In the genomic region with DNA sequence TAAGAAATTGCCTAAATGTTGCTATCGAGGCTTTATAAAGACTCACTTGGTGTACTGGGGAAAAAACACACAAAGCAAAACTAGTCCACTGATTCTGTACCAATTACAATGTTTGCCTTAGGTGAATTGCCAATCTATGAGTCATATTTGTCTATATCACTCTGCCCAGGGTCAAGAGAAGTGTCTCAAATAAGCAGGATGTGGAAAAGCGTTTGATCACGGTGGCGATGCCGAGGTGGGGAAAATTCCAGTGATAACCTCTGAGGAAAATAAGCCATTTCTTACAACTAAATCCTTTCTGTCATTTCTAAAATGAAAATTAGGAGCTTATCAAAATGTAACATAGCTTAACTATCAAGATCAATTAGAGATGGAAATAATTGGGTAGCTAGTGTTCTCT, we compare ENCODE assay signal across 17 cellular contexts.
DNase-seq lines count a peak whose midpoint lies in the region; ATAC-seq and TF ChIP-seq lines count a peak whose summit lies in the region.
"Had no signal": no experiment of that assay in that cellular context is flagged by ENCODE, and none has a peak within 500 bp of the region (broad histone marks: within the 10 kb centered on the region; RNA-seq: fewer than 3 reads in every experiment).

No MANE protein-coding gene starts in this region.

- no peak overlapping the region for H3K9ac ChIP-seq in mammary epithelial cell (ENCODE audit: insufficient read depth, low read length)
- H3K9ac ChIP-seq in PC-3 (ENCODE audit: low read length): no peak overlapping the region
- H3K9ac ChIP-seq: SK-N-SH had no signal

- H3K4me2 ChIP-seq in mammary epithelial cell (ENCODE audit: insufficient read depth, low read depth, low read length): no peak overlapping the region
- H3K4me2 ChIP-seq in PC-3 (ENCODE audit: low read length): peak overlapping the region; percentile 59
- no peak overlapping the region for H3K4me2 ChIP-seq in hepatocyte
- H3K4me2 ChIP-seq: SK-N-SH had no signal

- intact Hi-C loops in MCF 10A (cut with micrococcal nuclease) (no loop called here), mammary epithelial cell (cut with micrococcal nuclease) (no loop called here), PC-3 (cut with micrococcal nuclease) (no loop called here), prostate gland (cut with DNase I) (no loop called here)

- H3K27ac Mint-ChIP-seq in MCF 10A (ENCODE audit: low read depth, unreplicated experiment): no peak overlapping the region

- H3K9me2 ChIP-seq in PC-3 (replicated peaks; ENCODE audit: low read length) (0 out of 2 replicates have a peak, but pooled peaks cover 3% of the 10 kb centered on the region), hepatocyte (replicated peaks; ENCODE audit: insufficient read depth) (no peaks in the 10 kb centered on the region)
- H3K9me2 ChIP-seq: SK-N-SH had no signal

- H4K20me1 ChIP-seq in mammary epithelial cell (ENCODE audit: insufficient read depth, low read length): no peaks in the 10 kb centered on the region
- no peaks in the 10 kb centered on the region for H4K20me1 ChIP-seq in PC-3 (ENCODE audit: low read length)
- no peaks in the 10 kb centered on the region for H4K20me1 ChIP-seq in hepatocyte (ENCODE audit: insufficient read depth, poor library complexity, severe bottlenecking)

- H3K4me3 Mint-ChIP-seq in MCF 10A (ENCODE audit: unreplicated experiment): no peak overlapping the region

- ATAC-seq in PC-3: peak; percentile 84
- no peak for ATAC-seq in GM21619 (IDR thresholded peaks at IDR 0.05; ENCODE audit: unreplicated experiment)

- BruUV-seq in MCF 10A (replicated peaks; lab: Mats Ljungman, UMichigan): no TSS peak
- BruUV-seq in mammary epithelial cell (replicated peaks; lab: Mats Ljungman, UMichigan): no TSS peak
- BruUV-seq in PC-3 (replicated peaks; lab: Mats Ljungman, UMichigan): no TSS peak

- peaks cover 6% of the 10 kb centered on the region for H3K4me1 Mint-ChIP-seq in MCF 10A (ENCODE audit: insufficient read depth, unreplicated experiment)

- H3K79me2 ChIP-seq in mammary epithelial cell (ENCODE audit: insufficient read depth, low read length) (no peaks in the 10 kb centered on the region), PC-3 (ENCODE audit: low read length) (no peaks in the 10 kb centered on the region), hepatocyte (no peaks in the 10 kb centered on the region)

- peak; percentile 33 for DNase-seq in MCF 10A (ENCODE audit: unreplicated experiment)
- no peak for DNase-seq in mammary epithelial cell
- DNase-seq in PC-3: peak; percentile 87
- DNase-seq in hepatocyte (ENCODE audit: low spot score): peak; percentile 37
- no peak for DNase-seq in prostate gland (ENCODE audit: low spot score)
- DNase-seq in HEK293T (ENCODE audit: extremely low spot score): no peak
- no peak for DNase-seq in GF-D8 (lab: John Stamatoyannopoulos, UW)
- DNase-seq: AML-193, GDM1, MV-4-11, NCI-H1436 treated with DMSO at 0.1 percent for 48 hours, NCI-H2081, NCI-H524 treated with DMSO at 0.1 percent for 48 hours, Right ventricle myocardium superior, SK-N-SH had no signal

- H3K4me3 ChIP-seq in mammary epithelial cell (replicated peaks in 1 of 3; ENCODE audit: insufficient read depth in 1 of 3, low read depth in 2 of 3, low read length in 3 of 3) (no peak overlapping the region), PC-3 (ENCODE audit: low read length) (no peak overlapping the region), hepatocyte (no peak overlapping the region), prostate gland (no peak overlapping the region)

- no peaks in the 10 kb centered on the region for H3K9me3 Mint-ChIP-seq in MCF 10A (ENCODE audit: unreplicated experiment)

- H2AFZ ChIP-seq in mammary epithelial cell (ENCODE audit: low read depth, low read length) (no peak overlapping the region), PC-3 (ENCODE audit: low read length) (no peak overlapping the region), hepatocyte (no peak overlapping the region)

- H3F3A ChIP-seq in PC-3 (ENCODE audit: low read length, unreplicated experiment): no peaks in the 10 kb centered on the region

- H3K36me3 ChIP-seq in mammary epithelial cell (ENCODE audit: insufficient read depth, low read length) (no peaks in the 10 kb centered on the region), PC-3 (ENCODE audit: low read depth, low read length) (no peaks in the 10 kb centered on the region), hepatocyte (replicated peaks; ENCODE audit: insufficient read depth, low read depth) (no peaks in the 10 kb centered on the region), prostate gland (no peaks in the 10 kb centered on the region)

- no peak for TF ChIP-seq POLR2A in prostate gland (IDR thresholded peaks at IDR 0.05)

- CTCF ChIA-PET in MCF 10A (lab: Yijun Ruan, JAX) (no interaction called here), mammary epithelial cell (lab: Charles Lee; ENCODE audit: low non-redundant PET) (no interaction called here), PC-3 (lab: Charles Lee) (no interaction called here), HEK293T (lab: Yijun Ruan, JAX) (no interaction called here)

- no peak overlapping the region for H3K27ac ChIP-seq in mammary epithelial cell (ENCODE audit: insufficient read depth, low read depth, low read length)
- 0 out of 2 replicates have a peak overlapping the region, but pooled peaks have one; percentile 4 for H3K27ac ChIP-seq in PC-3 (ENCODE audit: low read length)
- H3K27ac ChIP-seq in hepatocyte: peak overlapping the region; percentile 66
- H3K27ac ChIP-seq in prostate gland: no peak overlapping the region
- H3K27ac ChIP-seq: HL-60 had no signal

- H3K36me3 Mint-ChIP-seq in MCF 10A (ENCODE audit: insufficient read depth, unreplicated experiment): no peaks in the 10 kb centered on the region

- H3K4me1 ChIP-seq in mammary epithelial cell (ENCODE audit: insufficient read depth, low read length) (no peaks in the 10 kb centered on the region), PC-3 (ENCODE audit: insufficient read depth, low read length) (peaks cover 36% of the 10 kb centered on the region), hepatocyte (ENCODE audit: insufficient read depth) (peaks cover 26% of the 10 kb centered on the region), prostate gland (replicated peaks) (no peaks in the 10 kb centered on the region)

- peaks cover 6% of the 10 kb centered on the region for H3K9me3 ChIP-seq in mammary epithelial cell (replicated peaks; ENCODE audit: insufficient read depth, low read length)
- no peaks in the 10 kb centered on the region for H3K9me3 ChIP-seq in PC-3 (ENCODE audit: low read length)
- peaks cover under 1% of the 10 kb centered on the region for H3K9me3 ChIP-seq in hepatocyte (ENCODE audit: low read depth)
- H3K9me3 ChIP-seq in prostate gland: no peaks in the 10 kb centered on the region
- H3K9me3 ChIP-seq: SK-N-SH had no signal

- peaks cover 54% of the 10 kb centered on the region for H3K27me3 Mint-ChIP-seq in MCF 10A (ENCODE audit: insufficient read depth, unreplicated experiment)

- WGBS in mammary epithelial cell (ENCODE audit: low coverage, missing lambda C conversion rate): 21% methylated on average over 5 of the region's 5 CpGs
- 46% methylated on average over 5 of the region's 5 CpGs for WGBS in hepatocyte (ENCODE audit: low lambda C conversion rate, missing lambda C conversion rate)
- 54% methylated on average over 5 of the region's 5 CpGs for WGBS in prostate gland

- dilution Hi-C loops in mammary epithelial cell (cut with HindIII; ENCODE audit: low sequenced_read_pairs): no loop called here

- POLR2A ChIA-PET in MCF 10A (lab: Yijun Ruan, JAX): no interaction called here
- POLR2A ChIA-PET in PC-3 (lab: Charles Lee; ENCODE audit: unreplicated experiment): interaction anchor here (0.5 kb wide), 1 partner anchor 40 kb away, joined by 9 read pairs; no protein-coding TSS in a partner anchor
- POLR2A ChIA-PET in HEK293T (lab: Yijun Ruan, JAX): no interaction called here

- H3K27me3 ChIP-seq in mammary epithelial cell (ENCODE audit: insufficient read depth, low read length): no peaks in the 10 kb centered on the region
- no peaks in the 10 kb centered on the region for H3K27me3 ChIP-seq in PC-3 (ENCODE audit: low read length)
- no peaks in the 10 kb centered on the region for H3K27me3 ChIP-seq in hepatocyte
- peaks cover 3% of the 10 kb centered on the region for H3K27me3 ChIP-seq in prostate gland (replicated peaks; ENCODE audit: insufficient read depth)

- no peak for TF ChIP-seq CTCF in MCF 10A (IDR thresholded peaks at IDR 0.05; ENCODE audit: unreplicated experiment)
- TF ChIP-seq CTCF in mammary epithelial cell (conservative IDR thresholded peaks at IDR 0.05 in 1 of 2, IDR thresholded peaks at IDR 0.05 in 1 of 2; ENCODE audit: extremely low read depth in 1 of 2, insufficient read depth in 1 of 2, low read depth in 1 of 2, low read length in 2 of 2): no peak
- no peak for TF ChIP-seq CTCF in PC-3 (conservative IDR thresholded peaks at IDR 0.05; ENCODE audit: low read depth, low read length)
- no peak for TF ChIP-seq CTCF in hepatocyte (IDR thresholded peaks at IDR 0.05; ENCODE audit: poor library complexity)
- TF ChIP-seq CTCF in prostate gland (IDR thresholded peaks at IDR 0.05): no peak

- in situ Hi-C loops in mammary epithelial cell (cut with MboI; ENCODE audit: low sequenced_read_pairs in 2 of 2): no loop called here

TF ChIP-seq in HEK293T, 16 proteins besides CTCF, POLR2A, EP300 and RAD21:
- TF ChIP-seq, protein P1, sequence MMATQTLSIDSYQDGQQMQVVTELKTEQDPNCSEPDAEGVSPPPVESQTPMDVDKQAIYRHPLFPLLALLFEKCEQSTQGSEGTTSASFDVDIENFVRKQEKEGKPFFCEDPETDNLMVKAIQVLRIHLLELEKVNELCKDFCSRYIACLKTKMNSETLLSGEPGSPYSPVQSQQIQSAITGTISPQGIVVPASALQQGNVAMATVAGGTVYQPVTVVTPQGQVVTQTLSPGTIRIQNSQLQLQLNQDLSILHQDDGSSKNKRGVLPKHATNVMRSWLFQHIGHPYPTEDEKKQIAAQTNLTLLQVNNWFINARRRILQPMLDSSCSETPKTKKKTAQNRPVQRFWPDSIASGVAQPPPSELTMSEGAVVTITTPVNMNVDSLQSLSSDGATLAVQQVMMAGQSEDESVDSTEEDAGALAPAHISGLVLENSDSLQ (IDR thresholded peaks at IDR 0.05): no peak
- TF ChIP-seq ARNT (IDR thresholded peaks at IDR 0.05) (no peak), FOXK2 (IDR thresholded peaks at IDR 0.05) (no peak), HDGF (IDR thresholded peaks at IDR 0.05; ENCODE audit: borderline replicate concordance) (no peak), SUZ12 (IDR thresholded peaks at IDR 0.05) (no peak), FOXM1 (IDR thresholded peaks at IDR 0.05; ENCODE audit: borderline replicate concordance) (no peak), NFRKB (IDR thresholded peaks at IDR 0.05) (no peak), CTBP1 (IDR thresholded peaks at IDR 0.05; ENCODE audit: borderline replicate concordance) (no peak), BHLHE40 (IDR thresholded peaks at IDR 0.05; ENCODE audit: borderline replicate concordance) (no peak), FOXA1 (IDR thresholded peaks at IDR 0.05) (no peak), LEF1 (IDR thresholded peaks at IDR 0.05; ENCODE audit: borderline replicate concordance) (no peak), ELF4 (IDR thresholded peaks at IDR 0.05) (no peak), L3MBTL2 (conservative IDR thresholded peaks at IDR 0.05) (no peak), TARDBP (IDR thresholded peaks at IDR 0.05) (no peak), ZNF384 (IDR thresholded peaks at IDR 0.05) (no peak), SP1 (IDR thresholded peaks at IDR 0.05) (no peak)
TF ChIP-seq in HEK293T: peak in this region for 0.

Comparison
In these comparisons a context has a peak if more than half of its experiments do, and no peak if none do; other contexts are left out.
1. DNase-seq: peak in MCF 10A (single experiment), PC-3 (single experiment) and hepatocyte (single experiment); none in mammary epithelial cell (single experiment), prostate gland (single experiment), HEK293T (single experiment) and GF-D8 (single experiment).
2. H3K27ac ChIP-seq: peak in PC-3 (single experiment) and hepatocyte (single experiment); none in mammary epithelial cell (single experiment) and prostate gland (0 of 2).